ENCODE assay signal across 24 cellular contexts in the genomic region with DNA sequence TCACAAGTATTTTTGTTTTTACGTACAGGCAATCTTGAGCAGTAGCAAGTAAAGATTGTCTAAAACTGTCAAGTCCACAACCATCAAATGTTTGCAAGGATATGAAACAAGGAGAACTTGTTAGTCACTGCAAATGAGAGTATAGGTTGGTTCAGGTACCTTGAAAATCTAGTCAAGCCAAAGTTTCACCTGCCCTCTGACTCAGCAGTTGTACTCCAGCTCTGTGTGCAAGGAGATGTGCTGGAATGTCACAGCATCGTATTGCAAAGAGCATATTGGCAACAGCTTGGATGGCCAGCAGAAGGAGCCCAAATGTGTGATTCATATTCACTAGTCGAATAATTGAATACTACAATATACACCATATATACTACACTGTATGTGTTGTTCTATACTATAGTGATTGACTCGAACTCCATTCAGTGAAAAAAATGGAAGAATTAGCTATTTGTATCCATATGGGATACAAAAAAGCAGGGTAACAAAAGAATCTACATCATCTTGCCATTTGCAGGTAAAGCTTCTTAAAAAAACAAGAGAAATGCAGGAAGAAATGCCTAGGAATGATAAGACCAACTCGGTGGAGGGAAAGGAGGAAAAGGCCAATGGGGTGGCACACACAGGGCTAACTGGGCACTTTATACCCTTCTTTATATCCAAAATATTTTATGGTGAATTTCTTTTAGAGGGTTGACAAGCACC. TPM values are rescaled to one million over a fixed set of nuclear protein-coding genes. Genes with fewer than 3 reads are reported as not detected.
A peak's percentile ranks its signal among the peaks of the same experiment; 100 is the strongest.
DNase-seq lines count a peak whose midpoint lies in the region; ATAC-seq, FAIRE-seq and TF ChIP-seq lines count a peak whose summit lies in the region.
"Had no signal": no experiment of that assay in that cellular context is flagged by ENCODE, and none has a peak within 500 bp of the region (broad histone marks: within the 10 kb centered on the region; RNA-seq: fewer than 3 reads in every experiment).

No MANE protein-coding gene starts in this region.

- RAD21 ChIA-PET in HCT116 (lab: Charles Lee; ENCODE audit: low non-redundant PET in 1 of 2, low total read pairs in 2 of 2, uncharacterized antibody in 2 of 2, unreplicated experiment in 2 of 2): no interaction called here

- no peaks in the 10 kb centered on the region for H3K4me1 ChIP-seq in HCT116 (ENCODE audit: control insufficient read depth in 1 of 2, insufficient read depth in 2 of 2, low read length in 2 of 2)
- no peaks in the 10 kb centered on the region for H3K4me1 ChIP-seq in K562 (replicated peaks in 1 of 2; ENCODE audit: control insufficient read depth in 2 of 2, insufficient read depth in 2 of 2, low read length in 2 of 2)
- H3K4me1 ChIP-seq: parathyroid adenoma, SJCRH30, tibial nerve had no signal

- FAIRE-seq in K562 (lab: Jason Lieb, UNC) (no peak), GM19239 (lab: Jason Lieb, UNC) (no peak)

- in situ Hi-C loops in K562 (cut with MboI): no loop called here

- H3K27ac Mint-ChIP-seq in Calu3 (ENCODE audit: unreplicated experiment): peak overlapping the region; percentile 42
- H3K27ac Mint-ChIP-seq in nephron progenitor cell: no peak overlapping the region
- H3K27ac Mint-ChIP-seq: activated CD4-positive, alpha-beta T cell treated with anti-CD3 and anti-CD28 coated beads for 36 hours; nephron had no signal

- H3K36me3 ChIP-seq in HCT116 (ENCODE audit: control insufficient read depth in 1 of 2, insufficient read depth in 2 of 2, low read length in 2 of 2) (peaks cover 45 to 76% of the 10 kb centered on the region in 2 experiments), K562 (ENCODE audit: control insufficient read depth, insufficient read depth, low read length) (peaks cover 91% of the 10 kb centered on the region)

- H3K27ac ChIP-seq in HCT116 (ENCODE audit: low read depth, low read length) (no peak overlapping the region), K562 (ENCODE audit: extremely low read depth, low read depth, low read length) (no peak overlapping the region)
- H3K27ac ChIP-seq: parathyroid adenoma, sigmoid colon, SJCRH30, tibial nerve had no signal

- H3K27me3 Mint-ChIP-seq in Calu3 (ENCODE audit: unreplicated experiment) (no peaks in the 10 kb centered on the region), nephron progenitor cell (ENCODE audit: low read depth, poor library complexity) (no peaks in the 10 kb centered on the region)
- H3K27me3 Mint-ChIP-seq: activated CD4-positive, alpha-beta T cell treated with anti-CD3 and anti-CD28 coated beads for 36 hours; stimulated activated naive CD8-positive, alpha-beta T cell treated with anti-CD3 and anti-CD28 coated beads, Interleukin-15, amount 100 ng/mL, for 72 hours had no signal

- TF ChIP-seq EP300 in K562 (IDR thresholded peaks at IDR 0.05; ENCODE audit: low read length): no peak

- no peak overlapping the region for H2AFZ ChIP-seq in HCT116 (ENCODE audit: low read depth, low read length, poor library complexity, severe bottlenecking)
- no peak overlapping the region for H2AFZ ChIP-seq in K562 (ENCODE audit: low read depth, low read length)
- H2AFZ ChIP-seq: parathyroid adenoma had no signal

- H3K79me2 ChIP-seq in HCT116 (ENCODE audit: insufficient read depth, low read length) (peaks cover 91% of the 10 kb centered on the region), K562 (ENCODE audit: control insufficient read depth, insufficient read depth, low read length) (0 out of 3 replicates have a peak, but pooled peaks cover 8% of the 10 kb centered on the region)
- H3K79me2 ChIP-seq: parathyroid adenoma had no signal

- CTCF ChIA-PET in Calu3 (lab: Charles Lee): no interaction called here
- CTCF ChIA-PET in HCT116 (lab: Charles Lee): no interaction called here
- CTCF ChIA-PET in K562 (lab: Yijun Ruan, JAX; ENCODE audit: low intra/inter-chr PET ratio): no interaction called here

- H3K4me3 ChIP-seq in HCT116 (replicated peaks in 1 of 2; ENCODE audit: low read depth in 1 of 2, low read length in 2 of 2): no peak overlapping the region
- no peak overlapping the region for H3K4me3 ChIP-seq in K562
- H3K4me3 ChIP-seq: sigmoid colon, SJCRH30, tibial nerve had no signal

- TF ChIP-seq POLR2A in HCT116 (IDR thresholded peaks at IDR 0.05; ENCODE audit: borderline replicate concordance, extremely low read depth, insufficient read depth, insufficient read length) (no peak), K562 (conservative IDR thresholded peaks at IDR 0.05) (no peak)

- no peak overlapping the region for H3K4me3 Mint-ChIP-seq in Calu3 (ENCODE audit: low read depth, unreplicated experiment)
- no peak overlapping the region for H3K4me3 Mint-ChIP-seq in nephron progenitor cell
- H3K4me3 Mint-ChIP-seq: activated CD4-positive, alpha-beta T cell treated with anti-CD3 and anti-CD28 coated beads for 36 hours; activated T-cell treated with anti-CD3 and anti-CD28 coated beads, Interleukin-2, amount 50 U/mL, for 4 hours; nephron; stimulated activated naive CD8-positive, alpha-beta T cell treated with anti-CD3 and anti-CD28 coated beads, Interleukin-15, amount 100 ng/mL, for 72 hours had no signal

- BruUV-seq in Calu3 (replicated peaks; lab: Mats Ljungman, UMichigan): no TSS peak
- no TSS peak for BruUV-seq in HCT116 (replicated peaks; lab: Mats Ljungman, UMichigan)
- no TSS peak for BruUV-seq in K562 (replicated peaks; lab: Mats Ljungman, UMichigan)

- WGBS in K562 (ENCODE audit: insufficient coverage, low coverage, missing lambda C conversion rate): 80% methylated on average over 5 of the region's 5 CpGs

- ATAC-seq in HCT116 (peak; percentile 31; the same call in 1 of the 2 replicates), K562 (no peak), HG02759 (IDR thresholded peaks at IDR 0.05; ENCODE audit: unreplicated experiment) (no peak)
- ATAC-seq: activated CD4-positive, alpha-beta T cell treated with anti-CD3 and anti-CD28 coated beads for 36 hours; activated T-cell treated with anti-CD3 and anti-CD28 coated beads, Interleukin-2, amount 50 U/mL, for 4 hours; left ventricle myocardium superior; stimulated activated naive CD8-positive, alpha-beta T cell treated with anti-CD3 and anti-CD28 coated beads, Interleukin-15, amount 100 ng/mL, for 72 hours had no signal

- DNase-seq in Calu3 (no peak), HCT116 (ENCODE audit: low read depth, low spot score) (no peak), K562 (ENCODE audit: extremely low read depth in 1 of 4, low spot score in 3 of 4) (no peak), iris pigment epithelial cell (ENCODE audit: low read depth) (peak; percentile 70), HCEC 1CT (no peak), nephron progenitor cell (no peak), GM19239 (ENCODE audit: insufficient read length, low spot score) (no peak)
- DNase-seq: activated CD4-positive, alpha-beta T cell treated with anti-CD3 and anti-CD28 coated beads for 36 hours; activated naive CD4-positive, alpha-beta T cell treated with anti-CD3 and anti-CD28 coated beads, Interleukin-2, amount 50 U/mL, for 16 hours; activated T-cell treated with anti-CD3 and anti-CD28 coated beads, Interleukin-2, amount 50 U/mL, for 4 hours; aorta; C1 segment of cervical spinal cord; hypothalamus; KBM-7; left ventricle myocardium superior; NCI-H1417 treated with DMSO at 0.1 percent for 48 hours; NCI-H510A; sigmoid colon; SJCRH30; stimulated activated naive CD8-positive, alpha-beta T cell treated with anti-CD3 and anti-CD28 coated beads, Interleukin-15, amount 100 ng/mL, for 72 hours had no signal

- H3K9me1 ChIP-seq in K562 (ENCODE audit: control insufficient read depth, insufficient read depth, low read length): peaks cover 3% of the 10 kb centered on the region

- POLR2A ChIA-PET in HCT116 (lab: Charles Lee) (no interaction called here), K562 (lab: Yijun Ruan, JAX) (no interaction called here)

- no peaks in the 10 kb centered on the region for H3K9me3 ChIP-seq in HCT116 (ENCODE audit: control insufficient read depth in 1 of 2, insufficient read depth in 1 of 2, low read depth in 1 of 2, low read length in 2 of 2)
- no peaks in the 10 kb centered on the region; the same call in 1 of the 2 replicates for H3K9me3 ChIP-seq in K562 (replicated peaks; ENCODE audit: control insufficient read depth, insufficient read depth, low read depth, low read length)
- H3K9me3 ChIP-seq: sigmoid colon, SJCRH30, tibial nerve had no signal

- H3K4me1 Mint-ChIP-seq in Calu3 (ENCODE audit: low read depth, unreplicated experiment) (peaks cover 9% of the 10 kb centered on the region), nephron progenitor cell (peaks cover 3% of the 10 kb centered on the region)
- H3K4me1 Mint-ChIP-seq: activated CD4-positive, alpha-beta T cell treated with anti-CD3 and anti-CD28 coated beads for 36 hours; nephron had no signal

- peaks cover 40% of the 10 kb centered on the region; the same call in 1 of the 2 replicates for H4K20me1 ChIP-seq in HCT116 (ENCODE audit: insufficient read depth)
- H4K20me1 ChIP-seq in K562 (replicated peaks; ENCODE audit: control insufficient read depth, insufficient read depth, low read length): no peaks in the 10 kb centered on the region; the same call in 1 of the 2 replicates

- no peaks in the 10 kb centered on the region for H3K9me3 Mint-ChIP-seq in Calu3 (ENCODE audit: low read depth, unreplicated experiment)
- no peaks in the 10 kb centered on the region for H3K9me3 Mint-ChIP-seq in nephron progenitor cell
- H3K9me3 Mint-ChIP-seq: activated T-cell treated with anti-CD3 and anti-CD28 coated beads, Interleukin-2, amount 50 U/mL, for 4 hours; nephron; stimulated activated naive CD8-positive, alpha-beta T cell treated with anti-CD3 and anti-CD28 coated beads, Interleukin-15, amount 100 ng/mL, for 72 hours had no signal

- H3K9me2 ChIP-seq in HCT116 (ENCODE audit: insufficient read depth): no peaks in the 10 kb centered on the region

- TF ChIP-seq CTCF in Calu3 (IDR thresholded peaks at IDR 0.05; ENCODE audit: unreplicated experiment) (no peak), HCT116 (IDR thresholded peaks at IDR 0.05 in 2 of 3, conservative IDR thresholded peaks at IDR 0.05 in 1 of 3; ENCODE audit: borderline replicate concordance in 1 of 3, insufficient read depth in 1 of 3, low read depth in 2 of 3, low read length in 2 of 3) (no peak), K562 (IDR thresholded peaks at IDR 0.05 in 2 of 3, conservative IDR thresholded peaks at IDR 0.05 in 1 of 3; ENCODE audit: insufficient read depth in 2 of 3, low read depth in 1 of 3, low read length in 3 of 3) (no peak), nephron progenitor cell (IDR thresholded peaks at IDR 0.05) (no peak)

- H3K27me3 ChIP-seq in HCT116 (ENCODE audit: insufficient read depth, low read length): no peaks in the 10 kb centered on the region
- no peaks in the 10 kb centered on the region for H3K27me3 ChIP-seq in K562 (ENCODE audit: control insufficient read depth in 2 of 2, insufficient read depth in 2 of 2, low read length in 2 of 2)
- H3K27me3 ChIP-seq: sigmoid colon, SJCRH30, tibial nerve had no signal

- intact Hi-C loops in Calu3 (cut with micrococcal nuclease; ENCODE audit: unreplicated experiment): no loop called here
- intact Hi-C loops in HCT116 (cut with micrococcal nuclease): no loop called here
- intact Hi-C loops in K562 (cut with micrococcal nuclease): no loop called here

- peaks cover 72% of the 10 kb centered on the region for H3K36me3 Mint-ChIP-seq in Calu3 (ENCODE audit: insufficient read depth, unreplicated experiment)
- H3K36me3 Mint-ChIP-seq in nephron progenitor cell (ENCODE audit: low read depth): peaks cover 46% of the 10 kb centered on the region

- TF ChIP-seq RAD21 in HCT116 (IDR thresholded peaks at IDR 0.05; ENCODE audit: low read depth): no peak
- TF ChIP-seq RAD21 in K562 (CRISPR knock-in tag; conservative IDR thresholded peaks at IDR 0.05 in 1 of 2, IDR thresholded peaks at IDR 0.05 in 1 of 2): no peak

- H3K4me2 ChIP-seq in HCT116 (ENCODE audit: low read length) (no peak overlapping the region), K562 (ENCODE audit: insufficient read depth, low read length) (no peak overlapping the region)

- H3K9ac ChIP-seq in HCT116 (ENCODE audit: low read length) (no peak overlapping the region), K562 (ENCODE audit: insufficient read depth in 1 of 2, low read depth in 2 of 2, low read length in 2 of 2) (no peak overlapping the region)
- H3K9ac ChIP-seq: parathyroid adenoma had no signal

RNA-seq across cellular contexts. Expression of gene EID3, which starts 44.0 kb away (rescaled TPM):
- total RNA-seq in Calu3 (2022) (5.5 and 6.1 TPM in 2 replicates), HCT116 (2021; ENCODE audit: unreplicated experiment) (3.0 TPM), K562 (2014; rRNA removed) (1.2 TPM in 2 replicates), K562 (2014; rRNA removed; fragmentation: Illumina TruSeq; extraction: Trizol) (3.2 and 3.4 TPM in 2 replicates), K562 (2015; rRNA removed; fragmentation: Illumina TruSeq; extraction: Trizol) (3.5 TPM in 2 replicates), K562 (2021) (1.1 and 1.9 TPM in 2 replicates)
- 0.49 and 1.3 TPM in 2 replicates for polyA plus RNA-seq in HCT116 (2012)
- total RNA-seq in K562 (2011; cell fraction: chromatin; rRNA removed; ENCODE audit: low replicate concordance): 20.4 and 74.5 TPM in 2 replicates
- total RNA-seq in K562 (2011; cell fraction: nucleolus; rRNA removed): 12.2 and 18.6 TPM in 2 replicates
- 20.0 and 24.5 TPM in 2 replicates for total RNA-seq in K562 (2011; cell fraction: nucleoplasm; rRNA removed)
- polyA plus RNA-seq in K562 (2011; rRNA removed) (0.41 and 0.42 TPM in 2 replicates), K562 (2014; fragmentation: Illumina TruSeq; extraction: Trizol) (0.10 and 0.24 TPM in 2 replicates), K562 (2014; fragmentation: Nextera tagmentation; extraction: Ambion mirVana) (under 1 TPM; 0.07 to 0.21 TPM), K562 (2014; rRNA removed) (0.41 and 0.78 TPM in 2 replicates)
- 0.06 and 0.16 TPM in 2 replicates for polyA plus RNA-seq in K562 (2011; cell fraction: cytosol; rRNA removed)
- 1.7 and 1.9 TPM in 2 replicates for polyA plus RNA-seq in K562 (2011; cell fraction: nucleus; rRNA removed)
- polyA plus RNA-seq in K562 (2012): 0.24 and 0.34 TPM in 2 replicates
- 7.7 and 9.4 TPM in 2 replicates for polyA minus RNA-seq in K562 (2011; rRNA and poly(A)+ RNA removed)
- not detected in 2 replicates for polyA minus RNA-seq in K562 (2011; cell fraction: cytosol; rRNA and poly(A)+ RNA removed)
- 6.6 and 9.7 TPM in 2 replicates for polyA minus RNA-seq in K562 (2011; cell fraction: nucleus; rRNA and poly(A)+ RNA removed)
